ENCODE assay signal across 14 cellular contexts in genomic region chr15:56835598-56836275, GRCh38.
DNase-seq lines count a peak whose midpoint lies in the region; ATAC-seq and TF ChIP-seq lines count a peak whose summit lies in the region.
"Had no signal": no experiment of that assay in that cellular context is flagged by ENCODE, and none has a peak within 500 bp of the region (broad histone marks: within the 10 kb centered on the region; RNA-seq: fewer than 3 reads in every experiment).

No MANE protein-coding gene starts in this region.

- H3K27me3 Mint-ChIP-seq in GM23338 (ENCODE audit: insufficient read depth, low read depth, poor library complexity) (no peaks in the 10 kb centered on the region), Calu3 (ENCODE audit: unreplicated experiment) (no peaks in the 10 kb centered on the region)
- H3K27me3 Mint-ChIP-seq: activated CD8-positive, alpha-beta T cell treated with anti-CD3 and anti-CD28 coated beads for 36 hours; activated naive CD4-positive, alpha-beta T cell treated with anti-CD3 and anti-CD28 coated beads, Interleukin-2, amount 50 U/mL, for 24 hours had no signal

- H3K9me3 Mint-ChIP-seq in GM23338 (no peaks in the 10 kb centered on the region), Calu3 (ENCODE audit: low read depth, unreplicated experiment) (no peaks in the 10 kb centered on the region)
- H3K9me3 Mint-ChIP-seq: activated CD8-positive, alpha-beta T cell treated with anti-CD3 and anti-CD28 coated beads for 36 hours; activated naive CD4-positive, alpha-beta T cell treated with anti-CD3 and anti-CD28 coated beads, Interleukin-2, amount 50 U/mL, for 24 hours; T-helper 2 cell treated with Interferon-gamma antibody and Interleukin-4, amounts not matched to agents 5 μg/mL and 100 μg/mL, for 36 hours had no signal

- no peaks in the 10 kb centered on the region for H3K27me3 ChIP-seq in GM23338 (ENCODE audit: insufficient read depth)

- no peak for TF ChIP-seq CTCF in AG10803 (conservative IDR thresholded peaks at IDR 0.05; ENCODE audit: low read length)
- TF ChIP-seq CTCF in GM23338 (conservative IDR thresholded peaks at IDR 0.05; ENCODE audit: low read depth in 2 of 2) = no peak
- no peak for TF ChIP-seq CTCF in Calu3 (IDR thresholded peaks at IDR 0.05; ENCODE audit: unreplicated experiment)

- H2AFZ ChIP-seq in GM23338 = peak overlapping the region; percentile 77; the same call in 1 of the 2 replicates

- no peak for ATAC-seq in GM23338
- no peak for ATAC-seq in HG03135 (IDR thresholded peaks at IDR 0.05; ENCODE audit: unreplicated experiment)
- no peak for ATAC-seq in HG03159 (IDR thresholded peaks at IDR 0.05; ENCODE audit: unreplicated experiment)
- ATAC-seq: activated CD8-positive, alpha-beta T cell treated with anti-CD3 and anti-CD28 coated beads for 36 hours; sciatic nerve had no signal

- H3K4me2 ChIP-seq in GM23338 = no peak overlapping the region

- H3K79me2 ChIP-seq in GM23338 (replicated peaks; ENCODE audit: insufficient read depth) = no peaks in the 10 kb centered on the region

- H3K4me3 Mint-ChIP-seq in GM23338 = no peak overlapping the region
- H3K4me3 Mint-ChIP-seq in Calu3 (ENCODE audit: low read depth, unreplicated experiment) = no peak overlapping the region
- H3K4me3 Mint-ChIP-seq: activated CD8-positive, alpha-beta T cell treated with anti-CD3 and anti-CD28 coated beads for 36 hours; activated naive CD4-positive, alpha-beta T cell treated with anti-CD3 and anti-CD28 coated beads, Interleukin-2, amount 50 U/mL, for 24 hours; T-helper 2 cell treated with Interferon-gamma antibody and Interleukin-4, amounts not matched to agents 5 μg/mL and 100 μg/mL, for 36 hours had no signal

- H3K4me1 Mint-ChIP-seq in GM23338 (no peaks in the 10 kb centered on the region), Calu3 (ENCODE audit: low read depth, unreplicated experiment) (peaks cover 9% of the 10 kb centered on the region)

- no peak overlapping the region for H3K27ac ChIP-seq in GM23338 (ENCODE audit: low read depth)
- H3K27ac ChIP-seq: HL-60 had no signal

- no peaks in the 10 kb centered on the region for H4K20me1 ChIP-seq in GM23338 (replicated peaks; ENCODE audit: insufficient read depth)

- BruUV-seq in Calu3 (replicated peaks; lab: Mats Ljungman, UMichigan) = no TSS peak

- intact Hi-C loops in Calu3 (cut with micrococcal nuclease; ENCODE audit: unreplicated experiment) = no loop called here

- H3K4me1 ChIP-seq in GM23338 (ENCODE audit: insufficient read depth) = no peaks in the 10 kb centered on the region

- CTCF ChIA-PET in Calu3 (lab: Charles Lee) = no interaction called here

- no peaks in the 10 kb centered on the region for H3F3A ChIP-seq in GM23338 (replicated peaks; ENCODE audit: low read depth)

- H3K9me2 ChIP-seq in GM23338 (ENCODE audit: insufficient read depth) = no peaks in the 10 kb centered on the region

- no peaks in the 10 kb centered on the region for H3K36me3 ChIP-seq in GM23338 (ENCODE audit: insufficient read depth)

- DNase-seq in AG10803 (ENCODE audit: low read depth) (peak; percentile 33), GM23338 (ENCODE audit: low spot score) (no peak), astrocyte of the hippocampus (ENCODE audit: low read depth, low spot score) (peak; percentile 47), kidney tubule cell (ENCODE audit: low spot score) (peak; percentile 67), Calu3 (no peak), GF-D8 (lab: John Stamatoyannopoulos, UW) (no peak)
- DNase-seq: activated CD8-positive, alpha-beta T cell treated with anti-CD3 and anti-CD28 coated beads for 36 hours; MV-4-11 had no signal

- H3K4me3 ChIP-seq in AG10803 (ENCODE audit: low read length) (no peak overlapping the region), GM23338 (no peak overlapping the region)

- H3K36me3 Mint-ChIP-seq in GM23338 (ENCODE audit: low read depth) (no peaks in the 10 kb centered on the region), Calu3 (ENCODE audit: insufficient read depth, unreplicated experiment) (no peaks in the 10 kb centered on the region)

- H3K27ac Mint-ChIP-seq in GM23338 (no peak overlapping the region), Calu3 (ENCODE audit: unreplicated experiment) (no peak overlapping the region)
- H3K27ac Mint-ChIP-seq: activated CD8-positive, alpha-beta T cell treated with anti-CD3 and anti-CD28 coated beads for 36 hours; activated naive CD4-positive, alpha-beta T cell treated with anti-CD3 and anti-CD28 coated beads, Interleukin-2, amount 50 U/mL, for 24 hours; T-helper 2 cell treated with Interferon-gamma antibody and Interleukin-4, amounts not matched to agents 5 μg/mL and 100 μg/mL, for 36 hours had no signal

TF ChIP-seq in GM23338, 12 proteins besides CTCF, POLR2A, EP300 and RAD21 (continues in another document):
- TF ChIP-seq EZH2 (IDR thresholded peaks at IDR 0.05; ENCODE audit: low read depth, unreplicated experiment) (no peak), POLR2AphosphoS5 (IDR thresholded peaks at IDR 0.05; ENCODE audit: low read depth) (no peak), ETS1 (IDR thresholded peaks at IDR 0.05) (no peak), STAT1 (IDR thresholded peaks at IDR 0.05; ENCODE audit: unreplicated experiment) (no peak), EZH2phosphoT487 (IDR thresholded peaks at IDR 0.05; ENCODE audit: unreplicated experiment) (no peak), ZNF462 (CRISPR knock-in tag; IDR thresholded peaks at IDR 0.05) (no peak)

Comparison
In these comparisons a context has a peak if more than half of its experiments do, and no peak if none do; other contexts are left out.
1. DNase-seq: peak in AG10803 (single experiment), astrocyte of the hippocampus (single experiment) and kidney tubule cell (single experiment); none in GM23338 (single experiment), Calu3 (single experiment) and GF-D8 (single experiment).